15 cellular contexts compared by ENCODE assay signal in genomic region chr13:20090349-20090748, GRCh38.
DNase-seq lines count a peak whose midpoint lies in the region; ATAC-seq and TF ChIP-seq lines count a peak whose summit lies in the region.
"Had no signal": no experiment of that assay in that cellular context is flagged by ENCODE, and none has a peak within 500 bp of the region (broad histone marks: within the 10 kb centered on the region; RNA-seq: fewer than 3 reads in every experiment).

No MANE protein-coding gene starts in this region.

- no peaks in the 10 kb centered on the region for H3K4me1 Mint-ChIP-seq in naive thymus-derived CD4-positive, alpha-beta T cell
- no peaks in the 10 kb centered on the region for H3K4me1 Mint-ChIP-seq in activated CD8-positive, alpha-beta memory T cell treated with anti-CD3 and anti-CD28 coated beads, Interleukin-2, amount 10 ng/mL, durations not matched to agents 7 days and 5 days
- H3K4me1 Mint-ChIP-seq: activated CD4-positive, alpha-beta T cell treated with anti-CD3 and anti-CD28 coated beads, Interleukin-2, amount 10 ng/mL, durations not matched to agents 24 days and 14 days; stimulated activated naive CD8-positive, alpha-beta T cell treated with anti-CD3 and anti-CD28 coated beads, Interleukin-15, amount 100 ng/mL, for 72 hours had no signal

- H3K4me1 ChIP-seq in adipocyte (ENCODE audit: control insufficient read depth, insufficient read depth, low read length) = no peaks in the 10 kb centered on the region
- no peaks in the 10 kb centered on the region for H3K4me1 ChIP-seq in naive thymus-derived CD4-positive, alpha-beta T cell (ENCODE audit: control insufficient read depth in 2 of 2, insufficient read depth in 2 of 2, low read length in 2 of 2)

- no peaks in the 10 kb centered on the region for H3K9me3 Mint-ChIP-seq in naive thymus-derived CD4-positive, alpha-beta T cell
- no peaks in the 10 kb centered on the region for H3K9me3 Mint-ChIP-seq in activated CD8-positive, alpha-beta memory T cell treated with anti-CD3 and anti-CD28 coated beads, Interleukin-2, amount 10 ng/mL, durations not matched to agents 7 days and 5 days (ENCODE audit: low read depth)
- H3K9me3 Mint-ChIP-seq: activated CD4-positive, alpha-beta T cell treated with anti-CD3 and anti-CD28 coated beads, Interleukin-2, amount 10 ng/mL, durations not matched to agents 24 days and 14 days; stimulated activated naive CD8-positive, alpha-beta T cell treated with anti-CD3 and anti-CD28 coated beads, Interleukin-15, amount 100 ng/mL, for 72 hours had no signal

- H3K36me3 ChIP-seq in adipocyte (ENCODE audit: control insufficient read depth, insufficient read depth, low read length, severe bottlenecking) = peaks cover 20% of the 10 kb centered on the region
- H3K36me3 ChIP-seq in naive thymus-derived CD4-positive, alpha-beta T cell (ENCODE audit: control insufficient read depth in 2 of 3, insufficient read depth in 3 of 3, low read length in 3 of 3) = peaks cover 0 to 6% (median 0%) of the 10 kb centered on the region in 3 experiments
- H3K36me3 ChIP-seq in H7 (replicated peaks; ENCODE audit: control insufficient read depth, insufficient read depth, low read length) = peaks cover 2% of the 10 kb centered on the region
- H3K36me3 ChIP-seq: ovary had no signal

- DNase-seq in Caki2 (ENCODE audit: low read depth) (peak; percentile 6), adipocyte (ENCODE audit: low read depth) (peak; percentile 14), H7 (no peak), NCI-H1694 treated with DMSO at 0.1 percent for 48 hours (lab: John Stamatoyannopoulos, UW) (no peak)
- peak in 4 of 9 donors; percentile 18 to 24 (median 22) for DNase-seq in naive thymus-derived CD4-positive, alpha-beta T cell
- no peak for DNase-seq in activated CD8-positive, alpha-beta memory T cell treated with anti-CD3 and anti-CD28 coated beads, Interleukin-2, amount 10 ng/mL, durations not matched to agents 7 days and 5 days
- DNase-seq: activated CD4-positive, alpha-beta T cell treated with anti-CD3 and anti-CD28 coated beads, Interleukin-2, amount 10 ng/mL, durations not matched to agents 24 days and 14 days; activated gamma-delta T cell; GF-D8; KG1; NCI-H2227 treated with DMSO at 0.1 percent for 48 hours; ovary; stimulated activated CD4-positive, alpha-beta T cell treated with anti-CD3 and anti-CD28 coated beads, Interleukin-2, amount 100 ng/mL, for 24 hours; stimulated activated naive CD8-positive, alpha-beta T cell treated with anti-CD3 and anti-CD28 coated beads, Interleukin-15, amount 100 ng/mL, for 72 hours had no signal

- TF ChIP-seq EP300 in Ishikawa (IDR thresholded peaks at IDR 0.05; ENCODE audit: borderline replicate concordance) = no peak

- in situ Hi-C loops in Caki2 (cut with HindIII; ENCODE audit: low pct_unique_long_range_greater_than_20kb, low sequenced_read_pairs) = no loop called here

- H3K27me3 Mint-ChIP-seq in naive thymus-derived CD4-positive, alpha-beta T cell = no peaks in the 10 kb centered on the region
- peaks cover 4% of the 10 kb centered on the region for H3K27me3 Mint-ChIP-seq in activated CD8-positive, alpha-beta memory T cell treated with anti-CD3 and anti-CD28 coated beads, Interleukin-2, amount 10 ng/mL, durations not matched to agents 7 days and 5 days
- H3K27me3 Mint-ChIP-seq: stimulated activated naive CD8-positive, alpha-beta T cell treated with anti-CD3 and anti-CD28 coated beads, Interleukin-15, amount 100 ng/mL, for 72 hours had no signal

- no peak overlapping the region for H3K27ac ChIP-seq in naive thymus-derived CD4-positive, alpha-beta T cell (ENCODE audit: low read depth, low read length)
- H3K27ac ChIP-seq: ovary had no signal

- CTCF ChIA-PET in naive thymus-derived CD4-positive, alpha-beta T cell (lab: Charles Lee) = no interaction called here
- CTCF ChIA-PET in activated CD8-positive, alpha-beta memory T cell treated with anti-CD3 and anti-CD28 coated beads, Interleukin-2, amount 10 ng/mL, durations not matched to agents 7 days and 5 days (lab: Charles Lee) = interaction anchor here (0.8 kb wide), 1 partner anchor 72 kb away, joined by 4 read pairs; no protein-coding TSS in a partner anchor

- POLR2A ChIA-PET in naive thymus-derived CD4-positive, alpha-beta T cell (lab: Charles Lee) = no interaction called here

- H3K27me3 ChIP-seq in adipocyte (replicated peaks; ENCODE audit: control insufficient read depth, insufficient read depth, low read length) = no peaks in the 10 kb centered on the region
- no peaks in the 10 kb centered on the region for H3K27me3 ChIP-seq in naive thymus-derived CD4-positive, alpha-beta T cell (ENCODE audit: control insufficient read depth in 2 of 2, insufficient read depth in 2 of 2, low read length in 2 of 2)
- no peaks in the 10 kb centered on the region for H3K27me3 ChIP-seq in H7 (ENCODE audit: control insufficient read depth, insufficient read depth, low read length)
- H3K27me3 ChIP-seq: ovary had no signal

- H3K27ac Mint-ChIP-seq in naive thymus-derived CD4-positive, alpha-beta T cell = peak overlapping the region in 1 of 9 donors; percentile 67
- no peak overlapping the region for H3K27ac Mint-ChIP-seq in activated CD8-positive, alpha-beta memory T cell treated with anti-CD3 and anti-CD28 coated beads, Interleukin-2, amount 10 ng/mL, durations not matched to agents 7 days and 5 days
- H3K27ac Mint-ChIP-seq: activated CD4-positive, alpha-beta T cell treated with anti-CD3 and anti-CD28 coated beads, Interleukin-2, amount 10 ng/mL, durations not matched to agents 24 days and 14 days; stimulated activated naive CD8-positive, alpha-beta T cell treated with anti-CD3 and anti-CD28 coated beads, Interleukin-15, amount 100 ng/mL, for 72 hours had no signal

- H3K36me3 Mint-ChIP-seq in naive thymus-derived CD4-positive, alpha-beta T cell = peaks cover 0 to 6% (median 2%) of the 10 kb centered on the region in 5 donors
- peaks cover 2% of the 10 kb centered on the region for H3K36me3 Mint-ChIP-seq in activated CD8-positive, alpha-beta memory T cell treated with anti-CD3 and anti-CD28 coated beads, Interleukin-2, amount 10 ng/mL, durations not matched to agents 7 days and 5 days

- no peak overlapping the region for H3K9ac ChIP-seq in adipocyte (ENCODE audit: low read length)

- peak; percentile 54 for ATAC-seq in naive thymus-derived CD4-positive, alpha-beta T cell
- no peak for ATAC-seq in activated CD8-positive, alpha-beta memory T cell treated with anti-CD3 and anti-CD28 coated beads, Interleukin-2, amount 10 ng/mL, durations not matched to agents 7 days and 5 days
- ATAC-seq: stimulated activated naive CD8-positive, alpha-beta T cell treated with anti-CD3 and anti-CD28 coated beads, Interleukin-15, amount 100 ng/mL, for 72 hours had no signal

- peak; percentile 23; the same call in 1 of the 2 replicates for TF ChIP-seq RAD21 in Ishikawa (IDR thresholded peaks at IDR 0.05; ENCODE audit: low read depth)

- no peaks in the 10 kb centered on the region for H3K9me3 ChIP-seq in adipocyte (ENCODE audit: control insufficient read depth, low read length)
- no peaks in the 10 kb centered on the region for H3K9me3 ChIP-seq in naive thymus-derived CD4-positive, alpha-beta T cell (ENCODE audit: control insufficient read depth in 2 of 3, low read length in 3 of 3)
- H3K9me3 ChIP-seq: ovary had no signal

- no peak overlapping the region for H3K4me3 Mint-ChIP-seq in naive thymus-derived CD4-positive, alpha-beta T cell
- H3K4me3 Mint-ChIP-seq in activated CD8-positive, alpha-beta memory T cell treated with anti-CD3 and anti-CD28 coated beads, Interleukin-2, amount 10 ng/mL, durations not matched to agents 7 days and 5 days = no peak overlapping the region
- H3K4me3 Mint-ChIP-seq: activated CD4-positive, alpha-beta T cell treated with anti-CD3 and anti-CD28 coated beads, Interleukin-2, amount 10 ng/mL, durations not matched to agents 24 days and 14 days; stimulated activated naive CD8-positive, alpha-beta T cell treated with anti-CD3 and anti-CD28 coated beads, Interleukin-15, amount 100 ng/mL, for 72 hours had no signal

- intact Hi-C loops in naive thymus-derived CD4-positive, alpha-beta T cell (cut with micrococcal nuclease) = loop anchor here (1.0 to 5.0 kb wide), 3 partner anchors 28 to 73 kb away; no protein-coding TSS in a partner anchor

- H3K4me3 ChIP-seq in adipocyte (ENCODE audit: low read length) (no peak overlapping the region), H7 (ENCODE audit: insufficient read depth, low read depth, low read length) (no peak overlapping the region)
- no peak overlapping the region for H3K4me3 ChIP-seq in naive thymus-derived CD4-positive, alpha-beta T cell (ENCODE audit: low read length)
- H3K4me3 ChIP-seq: ovary had no signal

TF ChIP-seq in Ishikawa, 13 proteins besides CTCF, POLR2A, EP300 and RAD21 (continues in another document):
- TF ChIP-seq CREB1 (IDR thresholded peaks at IDR 0.05; ENCODE audit: low read depth) (no peak), CEBPB (IDR thresholded peaks at IDR 0.05) (no peak), TEAD4 (IDR thresholded peaks at IDR 0.05) (no peak), TCF12 (IDR thresholded peaks at IDR 0.05; ENCODE audit: low read depth) (no peak), ZBTB7A (IDR thresholded peaks at IDR 0.05; ENCODE audit: low read depth) (no peak), NFIC (IDR thresholded peaks at IDR 0.05) (no peak), FOXM1 (IDR thresholded peaks at IDR 0.05; ENCODE audit: borderline replicate concordance, low read depth) (no peak), EGR1 (IDR thresholded peaks at IDR 0.05) (no peak), MAX (IDR thresholded peaks at IDR 0.05) (no peak), USF1 (IDR thresholded peaks at IDR 0.05) (no peak)

Comparison
In these comparisons a context has a peak if more than half of its experiments do, and no peak if none do; other contexts are left out.
1. DNase-seq: peak in Caki2 (single experiment) and adipocyte (single experiment); none in H7 (single experiment), NCI-H1694 treated with DMSO at 0.1 percent for 48 hours (single experiment) and activated CD8-positive, alpha-beta memory T cell treated with anti-CD3 and anti-CD28 coated beads, Interleukin-2, amount 10 ng/mL, durations not matched to agents 7 days and 5 days (single experiment).